In the genomic region with DNA sequence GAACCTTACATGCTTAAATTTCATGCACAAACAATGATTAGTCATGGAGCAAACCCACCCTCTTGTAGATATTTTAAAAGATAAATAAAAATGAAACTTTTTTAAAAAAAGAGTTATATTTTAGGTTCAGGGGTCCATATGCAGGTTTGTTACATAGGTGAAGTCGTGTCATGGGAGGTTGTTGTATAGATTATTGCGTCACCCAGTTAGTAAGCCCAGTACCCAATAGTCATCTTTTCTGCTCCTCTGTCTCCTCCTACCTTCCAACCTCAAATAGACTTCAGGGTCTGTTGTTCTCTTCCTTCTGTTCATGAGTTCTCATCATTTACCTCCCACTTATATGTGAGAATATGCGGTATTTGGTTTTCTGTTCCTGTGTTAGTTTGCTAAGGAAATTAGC, we compare ENCODE assay signal across 3 cellular contexts.
TF ChIP-seq lines count a peak whose summit lies in the region.

No MANE protein-coding gene starts in this region.

TF ChIP-seq in HepG2, 621 proteins besides CTCF, POLR2A, EP300 and RAD21:
- peak; percentile 6; the same call in 1 of the 2 replicates for TF ChIP-seq ATF7 (IDR thresholded peaks at IDR 0.05)
- no peak for TF ChIP-seq ATF7 (CRISPR knock-in tag; IDR thresholded peaks at IDR 0.05)
- no peak for TF ChIP-seq HMGA1 (CRISPR knock-in tag; conservative IDR thresholded peaks at IDR 0.05)
- no peak for TF ChIP-seq CCAR2 (optimal IDR thresholded peaks at IDR 0.05; ENCODE audit: low read depth, low read length)
- peak; percentile 49; the same call in 1 of the 2 replicates for TF ChIP-seq CEBPB (IDR thresholded peaks at IDR 0.05; ENCODE audit: borderline replicate concordance, low read depth, low read length)

TF ChIP-seq in IMR-90, 13 proteins besides CTCF, POLR2A, EP300 and RAD21:
- no peak for TF ChIP-seq BHLHE40 (IDR thresholded peaks at IDR 0.05; ENCODE audit: low read depth, low read length)
- TF ChIP-seq, protein P1, sequence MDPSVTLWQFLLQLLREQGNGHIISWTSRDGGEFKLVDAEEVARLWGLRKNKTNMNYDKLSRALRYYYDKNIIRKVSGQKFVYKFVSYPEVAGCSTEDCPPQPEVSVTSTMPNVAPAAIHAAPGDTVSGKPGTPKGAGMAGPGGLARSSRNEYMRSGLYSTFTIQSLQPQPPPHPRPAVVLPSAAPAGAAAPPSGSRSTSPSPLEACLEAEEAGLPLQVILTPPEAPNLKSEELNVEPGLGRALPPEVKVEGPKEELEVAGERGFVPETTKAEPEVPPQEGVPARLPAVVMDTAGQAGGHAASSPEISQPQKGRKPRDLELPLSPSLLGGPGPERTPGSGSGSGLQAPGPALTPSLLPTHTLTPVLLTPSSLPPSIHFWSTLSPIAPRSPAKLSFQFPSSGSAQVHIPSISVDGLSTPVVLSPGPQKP (IDR thresholded peaks at IDR 0.05; ENCODE audit: borderline replicate concordance, low read depth, low read length), result no peak
- no peak for TF ChIP-seq MAFK (IDR thresholded peaks at IDR 0.05; ENCODE audit: low read depth, low read length)
- no peak for TF ChIP-seq SMC3 (IDR thresholded peaks at IDR 0.05; ENCODE audit: low read depth, low read length)
- peak; percentile 54 for TF ChIP-seq CEBPB (IDR thresholded peaks at IDR 0.05; ENCODE audit: low read depth, low read length)
- TF ChIP-seq NFE2L2 (IDR thresholded peaks at IDR 0.05; ENCODE audit: low read depth, low read length), result no peak
- no peak for TF ChIP-seq MXI1 (IDR thresholded peaks at IDR 0.05; ENCODE audit: borderline replicate concordance, low read depth, low read length)

TF ChIP-seq in K562, 482 proteins besides CTCF, POLR2A, EP300 and RAD21:
- TF ChIP-seq MEF2D (tag; conservative IDR thresholded peaks at IDR 0.05; ENCODE audit: low read depth) (no peak), SIN3A (IDR thresholded peaks at IDR 0.05; ENCODE audit: borderline replicate concordance in 2 of 2, control insufficient read depth in 1 of 2, low read depth in 2 of 2, low read length in 2 of 2) (no peak), CEBPG (CRISPR knock-in tag; IDR thresholded peaks at IDR 0.05) (no peak), CEBPG (tag; conservative IDR thresholded peaks at IDR 0.05 in 1 of 2, IDR thresholded peaks at IDR 0.05 in 1 of 2) (peak in 1 of 2 experiments; percentile 55; a peak in 1 of 4 replicates)
- TF ChIP-seq, protein P2, sequence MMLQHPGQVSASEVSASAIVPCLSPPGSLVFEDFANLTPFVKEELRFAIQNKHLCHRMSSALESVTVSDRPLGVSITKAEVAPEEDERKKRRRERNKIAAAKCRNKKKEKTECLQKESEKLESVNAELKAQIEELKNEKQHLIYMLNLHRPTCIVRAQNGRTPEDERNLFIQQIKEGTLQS (IDR thresholded peaks at IDR 0.05), result peak; percentile 19; the same call in 1 of the 2 replicates
- TF ChIP-seq, protein P2 (CRISPR knock-in tag; conservative IDR thresholded peaks at IDR 0.05), result no peak
